ENCODE assay signal across 8 cellular contexts in genomic region chr15:25849431-25849921, GRCh38. TPM values are rescaled to one million over a fixed set of nuclear protein-coding genes. Genes with fewer than 3 reads are reported as not detected.
DNase-seq lines count a peak whose midpoint lies in the region; ATAC-seq and TF ChIP-seq lines count a peak whose summit lies in the region.

No MANE protein-coding gene starts in this region.

- peaks cover 52% of the 10 kb centered on the region for H3K4me1 Mint-ChIP-seq in GM23338
- H3K4me1 Mint-ChIP-seq in activated CD4-positive, alpha-beta memory T cell treated with anti-CD3 and anti-CD28 coated beads, Interleukin-2, amount 10 ng/mL, durations not matched to agents 7 days and 5 days = peaks cover 86% of the 10 kb centered on the region

- no peaks in the 10 kb centered on the region; the same call in 1 of the 2 replicates for H3K36me3 ChIP-seq in GM23338 (ENCODE audit: insufficient read depth)

- H3F3A ChIP-seq in GM23338 (replicated peaks; ENCODE audit: low read depth) = no peaks in the 10 kb centered on the region

- no peak overlapping the region for H3K27ac Mint-ChIP-seq in GM23338
- H3K27ac Mint-ChIP-seq in activated CD4-positive, alpha-beta memory T cell treated with anti-CD3 and anti-CD28 coated beads, Interleukin-2, amount 10 ng/mL, durations not matched to agents 7 days and 5 days = peak overlapping the region; percentile 99

- peaks cover 12% of the 10 kb centered on the region for H3K27me3 Mint-ChIP-seq in GM23338 (ENCODE audit: insufficient read depth, low read depth, poor library complexity)
- peaks cover 2% of the 10 kb centered on the region for H3K27me3 Mint-ChIP-seq in activated CD4-positive, alpha-beta memory T cell treated with anti-CD3 and anti-CD28 coated beads, Interleukin-2, amount 10 ng/mL, durations not matched to agents 7 days and 5 days

- no peaks in the 10 kb centered on the region for H3K79me2 ChIP-seq in GM23338 (replicated peaks; ENCODE audit: insufficient read depth)

- H3K9me3 Mint-ChIP-seq in GM23338 = no peaks in the 10 kb centered on the region; the same call in 2 of the 3 replicates
- no peaks in the 10 kb centered on the region for H3K9me3 Mint-ChIP-seq in activated CD4-positive, alpha-beta memory T cell treated with anti-CD3 and anti-CD28 coated beads, Interleukin-2, amount 10 ng/mL, durations not matched to agents 7 days and 5 days

- no peak overlapping the region for H3K27ac ChIP-seq in GM23338 (ENCODE audit: low read depth)

- H3K4me3 Mint-ChIP-seq in GM23338 = peak overlapping the region; percentile 75
- H3K4me3 Mint-ChIP-seq in activated CD4-positive, alpha-beta memory T cell treated with anti-CD3 and anti-CD28 coated beads, Interleukin-2, amount 10 ng/mL, durations not matched to agents 7 days and 5 days = peak overlapping the region; percentile 86

- CTCF ChIA-PET in activated CD4-positive, alpha-beta memory T cell treated with anti-CD3 and anti-CD28 coated beads, Interleukin-2, amount 10 ng/mL, durations not matched to agents 7 days and 5 days (lab: Charles Lee) = no interaction called here

- H2AFZ ChIP-seq in GM23338 = no peak overlapping the region

- H3K4me2 ChIP-seq in GM23338 = peak overlapping the region; percentile 86

- TF ChIP-seq CTCF in GM23338 (conservative IDR thresholded peaks at IDR 0.05; ENCODE audit: low read depth in 2 of 2) = no peak

- H4K20me1 ChIP-seq in GM23338 (replicated peaks; ENCODE audit: insufficient read depth) = no peaks in the 10 kb centered on the region

- POLR2A ChIA-PET in activated CD4-positive, alpha-beta memory T cell treated with anti-CD3 and anti-CD28 coated beads, Interleukin-2, amount 10 ng/mL, durations not matched to agents 7 days and 5 days (lab: Charles Lee) = interaction anchor here (0.6 to 6.8 kb wide), 2 partner anchors 11 to 37 kb away, joined by 3 to 124 read pairs; partner anchors contain the start of gene ATP10A

- no peaks in the 10 kb centered on the region for H3K9me2 ChIP-seq in GM23338 (ENCODE audit: insufficient read depth)

- H3K4me3 ChIP-seq in GM23338 = no peak overlapping the region

- peak; percentile 8 for ATAC-seq in GM23338
- peak; percentile 76 for ATAC-seq in Right ventricle myocardium superior (ENCODE audit: poor library complexity)
- ATAC-seq in sciatic nerve = peak; percentile 73
- no peak for ATAC-seq in HG02981 (IDR thresholded peaks at IDR 0.05; ENCODE audit: unreplicated experiment)
- ATAC-seq in GM21360 (IDR thresholded peaks at IDR 0.05; ENCODE audit: unreplicated experiment) = no peak
- no peak for ATAC-seq in GM19324 (IDR thresholded peaks at IDR 0.05; ENCODE audit: low FRiP score, unreplicated experiment)

- peak; percentile 28 for DNase-seq in GM23338 (ENCODE audit: low spot score)
- DNase-seq in activated CD4-positive, alpha-beta memory T cell treated with anti-CD3 and anti-CD28 coated beads, Interleukin-2, amount 10 ng/mL, durations not matched to agents 7 days and 5 days = no peak
- no peak for DNase-seq in Right ventricle myocardium superior
- DNase-seq in sciatic nerve (ENCODE audit: low spot score) = no peak
- no peak for DNase-seq in NOMO-1 treated with dmso at 0.1 percent for 144 hours (lab: John Stamatoyannopoulos, UW; ENCODE audit: unreplicated experiment)

- H3K36me3 Mint-ChIP-seq in GM23338 (ENCODE audit: low read depth) = no peaks in the 10 kb centered on the region
- peaks cover 57% of the 10 kb centered on the region for H3K36me3 Mint-ChIP-seq in activated CD4-positive, alpha-beta memory T cell treated with anti-CD3 and anti-CD28 coated beads, Interleukin-2, amount 10 ng/mL, durations not matched to agents 7 days and 5 days (ENCODE audit: low read depth)

- H3K4me1 ChIP-seq in GM23338 (ENCODE audit: insufficient read depth) = peaks cover 37% of the 10 kb centered on the region

- no peaks in the 10 kb centered on the region for H3K27me3 ChIP-seq in GM23338 (ENCODE audit: insufficient read depth)

- intact Hi-C loops in Right ventricle myocardium superior (cut with DNase I) = no loop called here
- intact Hi-C loops in sciatic nerve (cut with DNase I) = no loop called here

TF ChIP-seq in GM23338, 12 proteins besides CTCF, POLR2A, EP300 and RAD21 (continues in another document):
- TF ChIP-seq ZNF114 (CRISPR knock-in tag; IDR thresholded peaks at IDR 0.05) (no peak), JUNB (IDR thresholded peaks at IDR 0.05; ENCODE audit: unreplicated experiment) (no peak), NANOG (IDR thresholded peaks at IDR 0.05; ENCODE audit: borderline replicate concordance) (no peak)
- TF ChIP-seq, protein P1, sequence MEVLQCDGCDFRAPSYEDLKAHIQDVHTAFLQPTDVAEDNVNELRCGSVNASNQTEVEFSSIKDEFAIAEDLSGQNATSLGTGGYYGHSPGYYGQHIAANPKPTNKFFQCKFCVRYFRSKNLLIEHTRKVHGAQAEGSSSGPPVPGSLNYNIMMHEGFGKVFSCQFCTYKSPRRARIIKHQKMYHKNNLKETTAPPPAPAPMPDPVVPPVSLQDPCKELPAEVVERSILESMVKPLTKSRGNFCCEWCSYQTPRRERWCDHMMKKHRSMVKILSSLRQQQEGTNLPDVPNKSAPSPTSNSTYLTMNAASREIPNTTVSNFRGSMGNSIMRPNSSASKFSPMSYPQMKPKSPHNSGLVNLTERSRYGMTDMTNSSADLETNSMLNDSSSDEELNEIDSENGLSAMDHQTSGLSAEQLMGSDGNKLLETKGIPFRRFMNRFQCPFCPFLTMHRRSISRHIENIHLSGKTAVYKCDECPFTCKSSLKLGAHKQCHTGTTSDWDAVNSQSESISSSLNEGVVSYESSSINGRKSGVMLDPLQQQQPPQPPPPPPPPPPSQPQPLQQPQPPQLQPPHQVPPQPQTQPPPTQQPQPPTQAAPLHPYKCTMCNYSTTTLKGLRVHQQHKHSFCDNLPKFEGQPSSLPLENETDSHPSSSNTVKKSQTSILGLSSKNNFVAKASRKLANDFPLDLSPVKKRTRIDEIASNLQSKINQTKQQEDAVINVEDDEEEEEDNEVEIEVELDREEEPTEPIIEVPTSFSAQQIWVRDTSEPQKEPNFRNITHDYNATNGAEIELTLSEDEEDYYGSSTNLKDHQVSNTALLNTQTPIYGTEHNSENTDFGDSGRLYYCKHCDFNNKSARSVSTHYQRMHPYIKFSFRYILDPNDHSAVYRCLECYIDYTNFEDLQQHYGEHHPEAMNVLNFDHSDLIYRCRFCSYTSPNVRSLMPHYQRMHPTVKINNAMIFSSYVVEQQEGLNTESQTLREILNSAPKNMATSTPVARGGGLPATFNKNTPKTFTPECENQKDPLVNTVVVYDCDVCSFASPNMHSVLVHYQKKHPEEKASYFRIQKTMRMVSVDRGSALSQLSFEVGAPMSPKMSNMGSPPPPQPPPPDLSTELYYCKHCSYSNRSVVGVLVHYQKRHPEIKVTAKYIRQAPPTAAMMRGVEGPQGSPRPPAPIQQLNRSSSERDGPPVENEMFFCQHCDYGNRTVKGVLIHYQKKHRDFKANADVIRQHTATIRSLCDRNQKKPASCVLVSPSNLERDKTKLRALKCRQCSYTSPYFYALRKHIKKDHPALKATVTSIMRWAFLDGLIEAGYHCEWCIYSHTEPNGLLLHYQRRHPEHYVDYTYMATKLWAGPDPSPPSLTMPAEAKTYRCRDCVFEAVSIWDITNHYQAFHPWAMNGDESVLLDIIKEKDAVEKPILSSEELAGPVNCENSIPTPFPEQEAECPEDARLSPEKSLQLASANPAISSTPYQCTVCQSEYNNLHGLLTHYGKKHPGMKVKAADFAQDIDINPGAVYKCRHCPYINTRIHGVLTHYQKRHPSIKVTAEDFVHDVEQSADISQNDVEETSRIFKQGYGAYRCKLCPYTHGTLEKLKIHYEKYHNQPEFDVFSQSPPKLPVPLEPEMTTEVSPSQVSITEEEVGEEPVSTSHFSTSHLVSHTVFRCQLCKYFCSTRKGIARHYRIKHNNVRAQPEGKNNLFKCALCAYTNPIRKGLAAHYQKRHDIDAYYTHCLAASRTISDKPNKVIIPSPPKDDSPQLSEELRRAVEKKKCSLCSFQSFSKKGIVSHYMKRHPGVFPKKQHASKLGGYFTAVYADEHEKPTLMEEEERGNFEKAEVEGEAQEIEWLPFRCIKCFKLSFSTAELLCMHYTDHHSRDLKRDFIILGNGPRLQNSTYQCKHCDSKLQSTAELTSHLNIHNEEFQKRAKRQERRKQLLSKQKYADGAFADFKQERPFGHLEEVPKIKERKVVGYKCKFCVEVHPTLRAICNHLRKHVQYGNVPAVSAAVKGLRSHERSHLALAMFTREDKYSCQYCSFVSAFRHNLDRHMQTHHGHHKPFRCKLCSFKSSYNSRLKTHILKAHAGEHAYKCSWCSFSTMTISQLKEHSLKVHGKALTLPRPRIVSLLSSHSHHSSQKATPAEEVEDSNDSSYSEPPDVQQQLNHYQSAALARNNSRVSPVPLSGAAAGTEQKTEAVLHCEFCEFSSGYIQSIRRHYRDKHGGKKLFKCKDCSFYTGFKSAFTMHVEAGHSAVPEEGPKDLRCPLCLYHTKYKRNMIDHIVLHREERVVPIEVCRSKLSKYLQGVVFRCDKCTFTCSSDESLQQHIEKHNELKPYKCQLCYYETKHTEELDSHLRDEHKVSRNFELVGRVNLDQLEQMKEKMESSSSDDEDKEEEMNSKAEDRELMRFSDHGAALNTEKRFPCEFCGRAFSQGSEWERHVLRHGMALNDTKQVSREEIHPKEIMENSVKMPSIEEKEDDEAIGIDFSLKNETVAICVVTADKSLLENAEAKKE (CRISPR knock-in tag; IDR thresholded peaks at IDR 0.05) = no peak

RNA-seq across cellular contexts. Expression of gene ATP10A, which starts 13.7 kb away (rescaled TPM):
- total RNA-seq in GM23338 (2014; rRNA removed; shearing (Covaris generic)) = 0.97 and 5.6 TPM in 2 replicates
- 0.36 and 0.66 TPM in 2 replicates for polyA plus RNA-seq in GM23338 (2016; fragmentation: Nextera tagmentation; extraction: Ambion mirVana)
- 10 to 100 TPM; 35.8 to 36.5 TPM for total RNA-seq in activated CD4-positive, alpha-beta memory T cell treated with anti-CD3 and anti-CD28 coated beads, Interleukin-2, amount 10 ng/mL, durations not matched to agents 7 days and 5 days
- 0.75 TPM for total RNA-seq in Right ventricle myocardium superior
- 5.7 TPM for total RNA-seq in sciatic nerve

Comparison
In these comparisons a context has a peak if more than half of its experiments do, and no peak if none do; other contexts are left out.
1. ATAC-seq: peak in GM23338 (single experiment), Right ventricle myocardium superior (single experiment) and sciatic nerve (single experiment); none in HG02981 (single experiment), GM21360 (single experiment) and GM19324 (single experiment).